ENCODE assay signal across 8 cellular contexts in genomic region chr12:10614056-10614370, GRCh38. TPM values are rescaled to one million over a fixed set of nuclear protein-coding genes. Genes with fewer than 3 reads are reported as not detected.
A peak's percentile ranks its signal among the peaks of the same experiment; 100 is the strongest.
DNase-seq lines count a peak whose midpoint lies in the region; ATAC-seq and TF ChIP-seq lines count a peak whose summit lies in the region.

No MANE protein-coding gene starts in this region.

- peak overlapping the region; percentile 86 to 99 for H3K4me3 ChIP-seq in ascending aorta

- no peaks in the 10 kb centered on the region for H3K27me3 ChIP-seq in ascending aorta

- H3K36me3 Mint-ChIP-seq in stimulated activated naive CD8-positive, alpha-beta T cell treated with anti-CD3 and anti-CD28 coated beads, Interleukin-15, Interleukin-2, amounts not matched to agents 100 ng/mL and 50 ng/mL, for 24 hours (ENCODE audit: low read depth): peaks cover 40% of the 10 kb centered on the region
- peaks cover 4% of the 10 kb centered on the region for H3K36me3 Mint-ChIP-seq in memory B cell

- DNase-seq in stimulated activated naive CD8-positive, alpha-beta T cell treated with anti-CD3 and anti-CD28 coated beads, Interleukin-15, Interleukin-2, amounts not matched to agents 100 U/mL and 50 U/mL, for 24 hours: no peak
- DNase-seq in ascending aorta (ENCODE audit: low spot score in 2 of 2) (no peak), memory B cell (ENCODE audit: low spot score in 2 of 2) (no peak), NCI-H1417 treated with DMSO at 0.1 percent for 48 hours (lab: John Stamatoyannopoulos, UW) (no peak)
- no peak for DNase-seq in effector CD4-positive, alpha-beta T cell

- intact Hi-C loops in ascending aorta (cut with DNase I): no loop called here

- H3K27ac ChIP-seq in ascending aorta: peak overlapping the region; percentile 87 to 94

- peaks cover 0 to 6% of the 10 kb centered on the region in 2 donors for H3K4me1 ChIP-seq in ascending aorta

- peak overlapping the region; percentile 98 for H3K4me3 Mint-ChIP-seq in stimulated activated naive CD8-positive, alpha-beta T cell treated with anti-CD3 and anti-CD28 coated beads, Interleukin-15, Interleukin-2, amounts not matched to agents 100 ng/mL and 50 ng/mL, for 24 hours
- H3K4me3 Mint-ChIP-seq in memory B cell: peak overlapping the region; percentile 95

- no peak for TF ChIP-seq CTCF in ascending aorta (IDR thresholded peaks at IDR 0.05)

- peak overlapping the region; percentile 99 for H3K27ac Mint-ChIP-seq in stimulated activated naive CD8-positive, alpha-beta T cell treated with anti-CD3 and anti-CD28 coated beads, Interleukin-15, Interleukin-2, amounts not matched to agents 100 ng/mL and 50 ng/mL, for 24 hours
- peak overlapping the region; percentile 99 for H3K27ac Mint-ChIP-seq in memory B cell

- peaks cover 3 to 12% of the 10 kb centered on the region in 2 donors for H3K36me3 ChIP-seq in ascending aorta

- no peaks in the 10 kb centered on the region for H3K9me3 Mint-ChIP-seq in stimulated activated naive CD8-positive, alpha-beta T cell treated with anti-CD3 and anti-CD28 coated beads, Interleukin-15, Interleukin-2, amounts not matched to agents 100 ng/mL and 50 ng/mL, for 24 hours
- H3K9me3 Mint-ChIP-seq in memory B cell: no peaks in the 10 kb centered on the region

- peaks cover 42% of the 10 kb centered on the region for H3K4me1 Mint-ChIP-seq in stimulated activated naive CD8-positive, alpha-beta T cell treated with anti-CD3 and anti-CD28 coated beads, Interleukin-15, Interleukin-2, amounts not matched to agents 100 ng/mL and 50 ng/mL, for 24 hours (ENCODE audit: low read depth)
- H3K4me1 Mint-ChIP-seq in memory B cell: peaks cover 15% of the 10 kb centered on the region

- no peaks in the 10 kb centered on the region for H3K27me3 Mint-ChIP-seq in stimulated activated naive CD8-positive, alpha-beta T cell treated with anti-CD3 and anti-CD28 coated beads, Interleukin-15, Interleukin-2, amounts not matched to agents 100 ng/mL and 50 ng/mL, for 24 hours
- peaks cover 6% of the 10 kb centered on the region for H3K27me3 Mint-ChIP-seq in memory B cell

- no peak for ATAC-seq in stimulated activated naive CD8-positive, alpha-beta T cell treated with anti-CD3 and anti-CD28 coated beads, Interleukin-15, Interleukin-2, amounts not matched to agents 100 U/mL and 50 U/mL, for 24 hours
- ATAC-seq in memory B cell (ENCODE audit: low read depth) (no peak), HG02678 (IDR thresholded peaks at IDR 0.05; ENCODE audit: unreplicated experiment) (no peak), GM18909 (IDR thresholded peaks at IDR 0.05; ENCODE audit: poor library complexity, unreplicated experiment) (no peak)

- no peaks in the 10 kb centered on the region for H3K9me3 ChIP-seq in ascending aorta

RNA-seq across cellular contexts. Expression of gene MAGOHB, which starts 0.6 kb away (rescaled TPM):
- total RNA-seq in ascending aorta: 5.4 TPM

RNA-seq across cellular contexts. Expression of gene STYK1, which starts 59.8 kb away (rescaled TPM):
- total RNA-seq in ascending aorta: 0.21 TPM
